ENCODE assay signal across 17 cellular contexts in the genomic region with DNA sequence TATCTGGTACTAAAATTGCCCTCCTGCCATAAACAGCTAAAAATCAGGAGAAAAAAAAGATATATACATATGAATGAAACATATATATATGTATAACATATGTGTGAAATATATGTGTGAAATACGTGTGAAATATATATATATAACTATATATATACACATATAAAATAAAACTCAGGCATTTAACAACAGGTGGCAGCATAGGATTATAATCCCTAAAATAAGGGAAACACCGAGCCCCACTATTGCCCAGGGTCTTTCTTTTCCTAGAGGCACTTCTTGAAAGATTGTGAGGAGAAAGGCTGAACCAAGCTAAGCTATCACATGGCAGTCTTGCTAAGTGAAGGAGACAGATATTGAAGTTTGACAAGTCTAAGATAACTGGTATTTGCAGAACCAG.
A peak's percentile ranks its signal among the peaks of the same experiment; 100 is the strongest.
DNase-seq lines count a peak whose midpoint lies in the region; ATAC-seq and TF ChIP-seq lines count a peak whose summit lies in the region.
"Had no signal": no experiment of that assay in that cellular context is flagged by ENCODE, and none has a peak within 500 bp of the region (broad histone marks: within the 10 kb centered on the region; RNA-seq: fewer than 3 reads in every experiment).

No MANE protein-coding gene starts in this region.

- H3K27me3 Mint-ChIP-seq in nephron progenitor cell (ENCODE audit: low read depth, poor library complexity) = no peaks in the 10 kb centered on the region

- POLR2A ChIA-PET in Panc1 (lab: Charles Lee) = no interaction called here

- H3K9me3 ChIP-seq in Panc1 (ENCODE audit: control insufficient read depth, insufficient read depth, low read depth, low read length) (no peaks in the 10 kb centered on the region), esophagus muscularis mucosa (peaks cover 0 to 21% (median 8%) of the 10 kb centered on the region in 4 donors)
- H3K9me3 ChIP-seq: SJSA1 had no signal

- no peak overlapping the region for H3K27ac Mint-ChIP-seq in nephron progenitor cell
- H3K27ac Mint-ChIP-seq: activated naive CD8-positive, alpha-beta T cell treated with anti-CD3 and anti-CD28 coated beads, Interleukin-2, amount 10 ng/mL, durations not matched to agents 7 days and 5 days had no signal

- no peak for ATAC-seq in Panc1

- H3K27ac ChIP-seq in Panc1 (ENCODE audit: low read length) = no peak overlapping the region
- H3K27ac ChIP-seq in esophagus muscularis mucosa (replicated peaks in 1 of 4) = no peak overlapping the region
- H3K27ac ChIP-seq: breast epithelium, esophagus squamous epithelium, SJSA1 had no signal

- H3K36me3 ChIP-seq in Panc1 (ENCODE audit: control insufficient read depth, insufficient read depth, low read length) (no peaks in the 10 kb centered on the region), esophagus muscularis mucosa (no peaks in the 10 kb centered on the region)
- H3K36me3 ChIP-seq: breast epithelium, esophagus squamous epithelium, SJSA1 had no signal

- H3K9me3 Mint-ChIP-seq in nephron progenitor cell = peaks cover 17% of the 10 kb centered on the region

- TF ChIP-seq EP300 in esophagus muscularis mucosa (IDR thresholded peaks at IDR 0.05) = no peak

- intact Hi-C loops in Panc1 (cut with micrococcal nuclease; ENCODE audit: unreplicated experiment) (no loop called here), esophagus muscularis mucosa (cut with DNase I) (no loop called here)

- no peak overlapping the region for H3K4me3 Mint-ChIP-seq in nephron progenitor cell
- H3K4me3 Mint-ChIP-seq: activated naive CD8-positive, alpha-beta T cell treated with anti-CD3 and anti-CD28 coated beads, Interleukin-2, amount 10 ng/mL, durations not matched to agents 7 days and 5 days had no signal

- no peak for TF ChIP-seq POLR2A in esophagus muscularis mucosa (IDR thresholded peaks at IDR 0.05; ENCODE audit: low read depth)

- H3K4me3 ChIP-seq in Panc1 (ENCODE audit: low read depth in 2 of 2, low read length in 2 of 2) (no peak overlapping the region), esophagus muscularis mucosa (no peak overlapping the region)
- H3K4me3 ChIP-seq: breast epithelium, esophagus squamous epithelium, SJSA1 had no signal

- DNase-seq in NCI-H1105 treated with DMSO at 0.1 percent for 48 hours (lab: John Stamatoyannopoulos, UW) (peak; percentile 4), NCI-H1105 (lab: John Stamatoyannopoulos, UW) (no peak), HT-29 (ENCODE audit: low spot score) (peak; percentile 14), Panc1 (ENCODE audit: low read depth, low spot score) (no peak), medulla oblongata (ENCODE audit: extremely low spot score) (peak; percentile 17), nephron progenitor cell (no peak), esophagus muscularis mucosa (ENCODE audit: extremely low spot score) (no peak), kidney tubule cell (ENCODE audit: low spot score) (no peak)
- DNase-seq: activated naive CD8-positive, alpha-beta T cell treated with anti-CD3 and anti-CD28 coated beads, Interleukin-2, amount 10 ng/mL, durations not matched to agents 7 days and 5 days; activated T-cell treated with anti-CD3 and anti-CD28 coated beads, Interleukin-2, amount 50 U/mL, for 48 hours; COR-L47; esophagus squamous epithelium; KG1; NCI-H187; stimulated activated CD4-positive, alpha-beta T cell treated with anti-CD3 and anti-CD28 coated beads, Interleukin-4, amount 100 ng/mL, for 1 hour had no signal

- H3K4me1 ChIP-seq in Panc1 (ENCODE audit: control insufficient read depth, insufficient read depth, low read length) = no peaks in the 10 kb centered on the region
- H3K4me1 ChIP-seq in esophagus muscularis mucosa = no peaks in the 10 kb centered on the region
- H3K4me1 ChIP-seq: breast epithelium, esophagus squamous epithelium, SJSA1 had no signal

- CTCF ChIA-PET in Panc1 (lab: Charles Lee) = no interaction called here

- H3K27me3 ChIP-seq in Panc1 (ENCODE audit: control insufficient read depth, insufficient read depth, low read length) = no peaks in the 10 kb centered on the region; the same call in 1 of the 2 replicates
- no peaks in the 10 kb centered on the region for H3K27me3 ChIP-seq in esophagus muscularis mucosa
- H3K27me3 ChIP-seq: breast epithelium, SJSA1 had no signal

- 51% methylated on average over 2 of the region's 2 CpGs for WGBS in esophagus muscularis mucosa

- TF ChIP-seq CTCF in Panc1 (IDR thresholded peaks at IDR 0.05) (peak; percentile 22; the same call in 1 of the 2 replicates), nephron progenitor cell (IDR thresholded peaks at IDR 0.05) (no peak), esophagus muscularis mucosa (IDR thresholded peaks at IDR 0.05) (no peak)

- in situ Hi-C loops in Panc1 (cut with HindIII; ENCODE audit: low pct_unique_long_range_greater_than_20kb, low sequenced_read_pairs) = no loop called here

- no peaks in the 10 kb centered on the region for H3K4me1 Mint-ChIP-seq in nephron progenitor cell

- no peaks in the 10 kb centered on the region for H3K36me3 Mint-ChIP-seq in nephron progenitor cell (ENCODE audit: low read depth)

- no TSS peak for BruUV-seq in Panc1 (replicated peaks; lab: Mats Ljungman, UMichigan)

Comparison
In these comparisons a context has a peak if more than half of its experiments do, and no peak if none do; other contexts are left out.
1. DNase-seq: peak in NCI-H1105 treated with DMSO at 0.1 percent for 48 hours (single experiment), HT-29 (single experiment) and medulla oblongata (single experiment); none in NCI-H1105 (single experiment), Panc1 (single experiment), nephron progenitor cell (single experiment), esophagus muscularis mucosa (single experiment) and kidney tubule cell (single experiment).